22 cellular contexts compared by ENCODE assay signal in genomic region chr1:20466231-20466630, GRCh38. TPM values are rescaled to one million over a fixed set of nuclear protein-coding genes. Genes with fewer than 3 reads are reported as not detected.
A peak's percentile ranks its signal among the peaks of the same experiment; 100 is the strongest.
DNase-seq lines count a peak whose midpoint lies in the region; ATAC-seq and TF ChIP-seq lines count a peak whose summit lies in the region.
"Had no signal": no experiment of that assay in that cellular context is flagged by ENCODE, and none has a peak within 500 bp of the region (broad histone marks: within the 10 kb centered on the region; RNA-seq: fewer than 3 reads in every experiment).

No MANE protein-coding gene starts in this region.

- peaks cover 2% of the 10 kb centered on the region for H3K9me3 Mint-ChIP-seq in CD8-positive, alpha-beta T cell
- no peaks in the 10 kb centered on the region for H3K9me3 Mint-ChIP-seq in activated T-helper 17 cell treated with anti-CD3 and anti-CD28 coated beads, Interleukin-2, amount 50 U/mL, for 72 hours
- H3K9me3 Mint-ChIP-seq in endothelial cell (ENCODE audit: unreplicated experiment), result no peaks in the 10 kb centered on the region
- H3K9me3 Mint-ChIP-seq: nephron progenitor cell had no signal

- ATAC-seq in CD8-positive, alpha-beta T cell, result peak; percentile 40
- ATAC-seq in activated T-helper 17 cell treated with anti-CD3 and anti-CD28 coated beads, Interleukin-2, amount 50 U/mL, for 72 hours (replicated peaks), result peak; percentile 88
- ATAC-seq in HG03521 (IDR thresholded peaks at IDR 0.05; ENCODE audit: unreplicated experiment), result no peak
- ATAC-seq: Right ventricle myocardium inferior, sciatic nerve had no signal

- H3K27ac Mint-ChIP-seq in CD8-positive, alpha-beta T cell, result no peak overlapping the region
- H3K27ac Mint-ChIP-seq in activated T-helper 17 cell treated with anti-CD3 and anti-CD28 coated beads, Interleukin-2, amount 50 U/mL, for 72 hours, result no peak overlapping the region
- H3K27ac Mint-ChIP-seq in endothelial cell (ENCODE audit: unreplicated experiment), result no peak overlapping the region
- H3K27ac Mint-ChIP-seq: nephron progenitor cell had no signal

- H3K27me3 ChIP-seq in CD8-positive, alpha-beta T cell (ENCODE audit: insufficient read depth, low read length), result no peaks in the 10 kb centered on the region
- H3K27me3 ChIP-seq: BLaER1, vagina had no signal

- peaks cover 33% of the 10 kb centered on the region for H3K27me3 Mint-ChIP-seq in CD8-positive, alpha-beta T cell (ENCODE audit: low read depth)
- H3K27me3 Mint-ChIP-seq in activated T-helper 17 cell treated with anti-CD3 and anti-CD28 coated beads, Interleukin-2, amount 50 U/mL, for 72 hours, result peaks cover 31% of the 10 kb centered on the region
- H3K27me3 Mint-ChIP-seq in endothelial cell (ENCODE audit: unreplicated experiment), result peaks cover 2% of the 10 kb centered on the region

- POLR2A ChIA-PET in CD8-positive, alpha-beta T cell (lab: Charles Lee), result no interaction called here

- H3K4me3 Mint-ChIP-seq in CD8-positive, alpha-beta T cell, result no peak overlapping the region
- H3K4me3 Mint-ChIP-seq in activated T-helper 17 cell treated with anti-CD3 and anti-CD28 coated beads, Interleukin-2, amount 50 U/mL, for 72 hours, result no peak overlapping the region
- H3K4me3 Mint-ChIP-seq in endothelial cell (ENCODE audit: unreplicated experiment), result no peak overlapping the region
- H3K4me3 Mint-ChIP-seq: nephron progenitor cell had no signal

- TF ChIP-seq CTCF in CD8-positive, alpha-beta T cell (IDR thresholded peaks at IDR 0.05), result no peak
- no peak for TF ChIP-seq CTCF in endothelial cell (IDR thresholded peaks at IDR 0.05; ENCODE audit: unreplicated experiment)

- no peaks in the 10 kb centered on the region for H3K4me1 ChIP-seq in CD8-positive, alpha-beta T cell (ENCODE audit: insufficient read depth, low read length)
- H3K4me1 ChIP-seq: BLaER1, Caco-2, vagina had no signal

- intact Hi-C loops in CD8-positive, alpha-beta T cell (cut with DNase I, micrococcal nuclease), result no loop called here

- no peaks in the 10 kb centered on the region for H3K4me1 Mint-ChIP-seq in CD8-positive, alpha-beta T cell (ENCODE audit: low read depth)
- peaks cover 7% of the 10 kb centered on the region for H3K4me1 Mint-ChIP-seq in activated T-helper 17 cell treated with anti-CD3 and anti-CD28 coated beads, Interleukin-2, amount 50 U/mL, for 72 hours
- no peaks in the 10 kb centered on the region for H3K4me1 Mint-ChIP-seq in endothelial cell (ENCODE audit: unreplicated experiment)

- H3K27ac ChIP-seq in CD8-positive, alpha-beta T cell (ENCODE audit: low read depth, low read length), result no peak overlapping the region
- H3K27ac ChIP-seq: BLaER1, vagina had no signal

- no peaks in the 10 kb centered on the region for H3K36me3 ChIP-seq in CD8-positive, alpha-beta T cell (ENCODE audit: insufficient read depth, low read length)
- H3K36me3 ChIP-seq: BLaER1, vagina had no signal

- no peak overlapping the region for H3K4me3 ChIP-seq in CD8-positive, alpha-beta T cell (ENCODE audit: low read depth, low read length)
- H3K4me3 ChIP-seq: BLaER1, vagina had no signal

- CTCF ChIA-PET in CD8-positive, alpha-beta T cell (lab: Charles Lee), result interaction anchor here (0.9 kb wide), 1 partner anchor 28 kb away, joined by 4 read pairs; no protein-coding TSS in a partner anchor

- peak; percentile 37 to 50 for DNase-seq in activated CD4-positive, alpha-beta T cell treated with anti-CD3 and anti-CD28 coated beads, Interleukin-2, amount 50 U/mL, for 48 hours
- DNase-seq in activated CD4-positive, alpha-beta T cell treated with anti-CD3 and anti-CD28 coated beads, Interleukin-2, amount 50 U/mL, for 1 hour, result no peak
- DNase-seq in CD8-positive, alpha-beta T cell, result no peak
- DNase-seq in stimulated activated CD4-positive, alpha-beta T cell treated with anti-CD3 and anti-CD28 coated beads, Interleukin-2, amount 100 ng/mL, for 24 hours, result peak; percentile 32 to 41
- DNase-seq in endothelial cell (ENCODE audit: low spot score) (no peak), NCI-H2171 treated with DMSO at 0.1 percent for 48 hours (lab: John Stamatoyannopoulos, UW) (no peak)
- DNase-seq: Caco-2; dermis blood vessel endothelial cell; DMS79 treated with DMSO at 0.1 percent for 48 hours; islet precursor cell; NCI-H2029 treated with DMSO at 0.1 percent for 48 hours; NCI-H345; NCI-H748 treated with DMSO at 0.1 percent for 48 hours; nephron progenitor cell; stimulated activated naive CD4-positive, alpha-beta T cell treated with Interleukin-2 at 50 U/mL for 16 hours; T1000 had no signal

- H3K36me3 Mint-ChIP-seq in CD8-positive, alpha-beta T cell, result no peaks in the 10 kb centered on the region
- no peaks in the 10 kb centered on the region for H3K36me3 Mint-ChIP-seq in activated T-helper 17 cell treated with anti-CD3 and anti-CD28 coated beads, Interleukin-2, amount 50 U/mL, for 72 hours (ENCODE audit: low read depth)
- H3K36me3 Mint-ChIP-seq in endothelial cell (ENCODE audit: low read depth, unreplicated experiment), result no peaks in the 10 kb centered on the region

- H3K9me3 ChIP-seq in CD8-positive, alpha-beta T cell (ENCODE audit: low read length), result no peaks in the 10 kb centered on the region
- H3K9me3 ChIP-seq: Caco-2, vagina had no signal

RNA-seq across cellular contexts. Expression of gene CAMK2N1, which starts 19.8 kb away (rescaled TPM):
- 1 to 10 TPM; 6.6 to 8.4 TPM for total RNA-seq in CD8-positive, alpha-beta T cell
- under 1 TPM; 0.30 to 0.53 TPM for total RNA-seq in activated T-helper 17 cell treated with anti-CD3 and anti-CD28 coated beads, Interleukin-2, amount 50 U/mL, for 72 hours
- 0.28 TPM for total RNA-seq in endothelial cell (ENCODE audit: unreplicated experiment)

RNA-seq across cellular contexts. Expression of gene MUL1, which starts 41.7 kb away (rescaled TPM):
- 10 to 100 TPM; 19.7 to 22.5 TPM for total RNA-seq in CD8-positive, alpha-beta T cell
- 10 to 100 TPM; 11.6 to 16.3 TPM for total RNA-seq in activated T-helper 17 cell treated with anti-CD3 and anti-CD28 coated beads, Interleukin-2, amount 50 U/mL, for 72 hours
- 31.5 TPM for total RNA-seq in endothelial cell (ENCODE audit: unreplicated experiment)

Comparison
In these comparisons a context has a peak if more than half of its experiments do, and no peak if none do; other contexts are left out.
1. DNase-seq: peak in activated CD4-positive, alpha-beta T cell treated with anti-CD3 and anti-CD28 coated beads, Interleukin-2, amount 50 U/mL, for 48 hours (2 of 2) and stimulated activated CD4-positive, alpha-beta T cell treated with anti-CD3 and anti-CD28 coated beads, Interleukin-2, amount 100 ng/mL, for 24 hours (2 of 2); none in activated CD4-positive, alpha-beta T cell treated with anti-CD3 and anti-CD28 coated beads, Interleukin-2, amount 50 U/mL, for 1 hour (single experiment), CD8-positive, alpha-beta T cell (0 of 7), endothelial cell (single experiment) and NCI-H2171 treated with DMSO at 0.1 percent for 48 hours (single experiment).